In genomic region chr14:105414456-105415371, GRCh38 we compare ENCODE assay signal across 1 cellular context.
TF ChIP-seq lines count a peak whose summit lies in the region.

No MANE protein-coding gene starts in this region.

TF ChIP-seq in HepG2, 621 proteins besides CTCF, POLR2A, EP300 and RAD21 (continued from another document and continues in another):
- TF ChIP-seq, protein P1, sequence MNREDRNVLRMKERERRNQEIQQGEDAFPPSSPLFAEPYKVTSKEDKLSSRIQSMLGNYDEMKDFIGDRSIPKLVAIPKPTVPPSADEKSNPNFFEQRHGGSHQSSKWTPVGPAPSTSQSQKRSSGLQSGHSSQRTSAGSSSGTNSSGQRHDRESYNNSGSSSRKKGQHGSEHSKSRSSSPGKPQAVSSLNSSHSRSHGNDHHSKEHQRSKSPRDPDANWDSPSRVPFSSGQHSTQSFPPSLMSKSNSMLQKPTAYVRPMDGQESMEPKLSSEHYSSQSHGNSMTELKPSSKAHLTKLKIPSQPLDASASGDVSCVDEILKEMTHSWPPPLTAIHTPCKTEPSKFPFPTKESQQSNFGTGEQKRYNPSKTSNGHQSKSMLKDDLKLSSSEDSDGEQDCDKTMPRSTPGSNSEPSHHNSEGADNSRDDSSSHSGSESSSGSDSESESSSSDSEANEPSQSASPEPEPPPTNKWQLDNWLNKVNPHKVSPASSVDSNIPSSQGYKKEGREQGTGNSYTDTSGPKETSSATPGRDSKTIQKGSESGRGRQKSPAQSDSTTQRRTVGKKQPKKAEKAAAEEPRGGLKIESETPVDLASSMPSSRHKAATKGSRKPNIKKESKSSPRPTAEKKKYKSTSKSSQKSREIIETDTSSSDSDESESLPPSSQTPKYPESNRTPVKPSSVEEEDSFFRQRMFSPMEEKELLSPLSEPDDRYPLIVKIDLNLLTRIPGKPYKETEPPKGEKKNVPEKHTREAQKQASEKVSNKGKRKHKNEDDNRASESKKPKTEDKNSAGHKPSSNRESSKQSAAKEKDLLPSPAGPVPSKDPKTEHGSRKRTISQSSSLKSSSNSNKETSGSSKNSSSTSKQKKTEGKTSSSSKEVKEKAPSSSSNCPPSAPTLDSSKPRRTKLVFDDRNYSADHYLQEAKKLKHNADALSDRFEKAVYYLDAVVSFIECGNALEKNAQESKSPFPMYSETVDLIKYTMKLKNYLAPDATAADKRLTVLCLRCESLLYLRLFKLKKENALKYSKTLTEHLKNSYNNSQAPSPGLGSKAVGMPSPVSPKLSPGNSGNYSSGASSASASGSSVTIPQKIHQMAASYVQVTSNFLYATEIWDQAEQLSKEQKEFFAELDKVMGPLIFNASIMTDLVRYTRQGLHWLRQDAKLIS (CRISPR knock-in tag; IDR thresholded peaks at IDR 0.05) = no peak
- no peak for TF ChIP-seq ATAD3A (CRISPR knock-in tag; IDR thresholded peaks at IDR 0.05)
- TF ChIP-seq CCAR2 (optimal IDR thresholded peaks at IDR 0.05; ENCODE audit: low read depth, low read length) = no peak
- 0 out of 2 replicates have a peak, but pooled peaks have one; percentile 59 for TF ChIP-seq ZNF761 (CRISPR knock-in tag; conservative IDR thresholded peaks at IDR 0.05)
- no peak for TF ChIP-seq MXI1 (IDR thresholded peaks at IDR 0.05; ENCODE audit: borderline replicate concordance, low read depth, low read length)
- TF ChIP-seq NFKBIZ (CRISPR knock-in tag; IDR thresholded peaks at IDR 0.05) = no peak
- no peak for TF ChIP-seq MAF1 (CRISPR knock-in tag; IDR thresholded peaks at IDR 0.05; ENCODE audit: borderline replicate concordance)
- TF ChIP-seq DMAP1 (CRISPR knock-in tag; IDR thresholded peaks at IDR 0.05) = no peak
- no peak for TF ChIP-seq HHEX (CRISPR knock-in tag; IDR thresholded peaks at IDR 0.05)
- no peak for TF ChIP-seq ZNF225 (CRISPR knock-in tag; IDR thresholded peaks at IDR 0.05)
- no peak for TF ChIP-seq CHD4 (IDR thresholded peaks at IDR 0.05; ENCODE audit: borderline replicate concordance, low read length)
- TF ChIP-seq NFE2L2 (IDR thresholded peaks at IDR 0.05; ENCODE audit: low read length) = no peak
- TF ChIP-seq, protein P2, sequence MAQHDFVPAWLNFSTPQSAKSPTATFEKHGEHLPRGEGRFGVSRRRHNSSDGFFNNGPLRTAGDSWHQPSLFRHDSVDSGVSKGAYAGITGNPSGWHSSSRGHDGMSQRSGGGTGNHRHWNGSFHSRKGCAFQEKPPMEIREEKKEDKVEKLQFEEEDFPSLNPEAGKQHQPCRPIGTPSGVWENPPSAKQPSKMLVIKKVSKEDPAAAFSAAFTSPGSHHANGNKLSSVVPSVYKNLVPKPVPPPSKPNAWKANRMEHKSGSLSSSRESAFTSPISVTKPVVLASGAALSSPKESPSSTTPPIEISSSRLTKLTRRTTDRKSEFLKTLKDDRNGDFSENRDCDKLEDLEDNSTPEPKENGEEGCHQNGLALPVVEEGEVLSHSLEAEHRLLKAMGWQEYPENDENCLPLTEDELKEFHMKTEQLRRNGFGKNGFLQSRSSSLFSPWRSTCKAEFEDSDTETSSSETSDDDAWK (CRISPR knock-in tag; IDR thresholded peaks at IDR 0.05) = no peak
- no peak for TF ChIP-seq ZFYVE20 (CRISPR knock-in tag; IDR thresholded peaks at IDR 0.05; ENCODE audit: borderline replicate concordance, low read depth)
- no peak for TF ChIP-seq ZNF557 (CRISPR knock-in tag; IDR thresholded peaks at IDR 0.05)
- TF ChIP-seq RFXAP (CRISPR knock-in tag; IDR thresholded peaks at IDR 0.05; ENCODE audit: borderline replicate concordance) = 0 out of 2 replicates have a peak, but pooled peaks have one; percentile 36
- TF ChIP-seq TP53 (CRISPR knock-in tag; conservative IDR thresholded peaks at IDR 0.05) = no peak
- no peak for TF ChIP-seq NR1H2 (CRISPR knock-in tag; IDR thresholded peaks at IDR 0.05; ENCODE audit: borderline replicate concordance, low read depth)
- TF ChIP-seq, protein P3, sequence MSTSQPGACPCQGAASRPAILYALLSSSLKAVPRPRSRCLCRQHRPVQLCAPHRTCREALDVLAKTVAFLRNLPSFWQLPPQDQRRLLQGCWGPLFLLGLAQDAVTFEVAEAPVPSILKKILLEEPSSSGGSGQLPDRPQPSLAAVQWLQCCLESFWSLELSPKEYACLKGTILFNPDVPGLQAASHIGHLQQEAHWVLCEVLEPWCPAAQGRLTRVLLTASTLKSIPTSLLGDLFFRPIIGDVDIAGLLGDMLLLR (CRISPR knock-in tag; IDR thresholded peaks at IDR 0.05) = 0 out of 2 replicates have a peak, but pooled peaks have one; percentile 53
- TF ChIP-seq NFYB (CRISPR knock-in tag; IDR thresholded peaks at IDR 0.05) = no peak
- TF ChIP-seq TRAFD1 (CRISPR knock-in tag; IDR thresholded peaks at IDR 0.05; ENCODE audit: borderline replicate concordance) = no peak
- no peak for TF ChIP-seq PLSCR1 (CRISPR knock-in tag; IDR thresholded peaks at IDR 0.05; ENCODE audit: borderline replicate concordance)
- no peak for TF ChIP-seq SMARCE1 (IDR thresholded peaks at IDR 0.05; ENCODE audit: borderline replicate concordance)
- no peak for TF ChIP-seq TGIF2 (CRISPR knock-in tag; IDR thresholded peaks at IDR 0.05)
- no peak for TF ChIP-seq KAT7 (CRISPR knock-in tag; IDR thresholded peaks at IDR 0.05; ENCODE audit: borderline replicate concordance)
- no peak for TF ChIP-seq TBP (CRISPR knock-in tag; IDR thresholded peaks at IDR 0.05)
- no peak for TF ChIP-seq ZNF878 (CRISPR knock-in tag; IDR thresholded peaks at IDR 0.05)
- TF ChIP-seq, protein P4, sequence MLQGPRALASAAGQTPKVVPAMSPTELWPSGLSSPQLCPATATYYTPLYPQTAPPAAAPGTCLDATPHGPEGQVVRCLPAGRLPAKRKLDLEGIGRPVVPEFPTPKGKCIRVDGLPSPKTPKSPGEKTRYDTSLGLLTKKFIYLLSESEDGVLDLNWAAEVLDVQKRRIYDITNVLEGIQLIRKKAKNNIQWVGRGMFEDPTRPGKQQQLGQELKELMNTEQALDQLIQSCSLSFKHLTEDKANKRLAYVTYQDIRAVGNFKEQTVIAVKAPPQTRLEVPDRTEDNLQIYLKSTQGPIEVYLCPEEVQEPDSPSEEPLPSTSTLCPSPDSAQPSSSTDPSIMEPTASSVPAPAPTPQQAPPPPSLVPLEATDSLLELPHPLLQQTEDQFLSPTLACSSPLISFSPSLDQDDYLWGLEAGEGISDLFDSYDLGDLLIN (CRISPR knock-in tag; IDR thresholded peaks at IDR 0.05; ENCODE audit: borderline replicate concordance) = no peak
- no peak for TF ChIP-seq SP2 (CRISPR knock-in tag; IDR thresholded peaks at IDR 0.05)
- no peak for TF ChIP-seq CENPX (CRISPR knock-in tag; IDR thresholded peaks at IDR 0.05)
- no peak for TF ChIP-seq ZNF75D (CRISPR knock-in tag; IDR thresholded peaks at IDR 0.05; ENCODE audit: borderline replicate concordance)
- no peak for TF ChIP-seq ZNF335 (CRISPR knock-in tag; IDR thresholded peaks at IDR 0.05)
- TF ChIP-seq NBN (conservative IDR thresholded peaks at IDR 0.05) = no peak
- peak; percentile 64 for TF ChIP-seq ASH2L (IDR thresholded peaks at IDR 0.05; ENCODE audit: insufficient read length, low read depth, low read length)
- TF ChIP-seq SIX1 (CRISPR knock-in tag; IDR thresholded peaks at IDR 0.05; ENCODE audit: borderline replicate concordance) = no peak
- TF ChIP-seq, protein P5, sequence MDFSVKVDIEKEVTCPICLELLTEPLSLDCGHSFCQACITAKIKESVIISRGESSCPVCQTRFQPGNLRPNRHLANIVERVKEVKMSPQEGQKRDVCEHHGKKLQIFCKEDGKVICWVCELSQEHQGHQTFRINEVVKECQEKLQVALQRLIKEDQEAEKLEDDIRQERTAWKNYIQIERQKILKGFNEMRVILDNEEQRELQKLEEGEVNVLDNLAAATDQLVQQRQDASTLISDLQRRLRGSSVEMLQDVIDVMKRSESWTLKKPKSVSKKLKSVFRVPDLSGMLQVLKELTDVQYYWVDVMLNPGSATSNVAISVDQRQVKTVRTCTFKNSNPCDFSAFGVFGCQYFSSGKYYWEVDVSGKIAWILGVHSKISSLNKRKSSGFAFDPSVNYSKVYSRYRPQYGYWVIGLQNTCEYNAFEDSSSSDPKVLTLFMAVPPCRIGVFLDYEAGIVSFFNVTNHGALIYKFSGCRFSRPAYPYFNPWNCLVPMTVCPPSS (IDR thresholded peaks at IDR 0.05) = no peak
- no peak for TF ChIP-seq PAF1 (CRISPR knock-in tag; IDR thresholded peaks at IDR 0.05)
- TF ChIP-seq MYNN (CRISPR knock-in tag; IDR thresholded peaks at IDR 0.05; ENCODE audit: low read depth) = no peak
- TF ChIP-seq, protein P6, sequence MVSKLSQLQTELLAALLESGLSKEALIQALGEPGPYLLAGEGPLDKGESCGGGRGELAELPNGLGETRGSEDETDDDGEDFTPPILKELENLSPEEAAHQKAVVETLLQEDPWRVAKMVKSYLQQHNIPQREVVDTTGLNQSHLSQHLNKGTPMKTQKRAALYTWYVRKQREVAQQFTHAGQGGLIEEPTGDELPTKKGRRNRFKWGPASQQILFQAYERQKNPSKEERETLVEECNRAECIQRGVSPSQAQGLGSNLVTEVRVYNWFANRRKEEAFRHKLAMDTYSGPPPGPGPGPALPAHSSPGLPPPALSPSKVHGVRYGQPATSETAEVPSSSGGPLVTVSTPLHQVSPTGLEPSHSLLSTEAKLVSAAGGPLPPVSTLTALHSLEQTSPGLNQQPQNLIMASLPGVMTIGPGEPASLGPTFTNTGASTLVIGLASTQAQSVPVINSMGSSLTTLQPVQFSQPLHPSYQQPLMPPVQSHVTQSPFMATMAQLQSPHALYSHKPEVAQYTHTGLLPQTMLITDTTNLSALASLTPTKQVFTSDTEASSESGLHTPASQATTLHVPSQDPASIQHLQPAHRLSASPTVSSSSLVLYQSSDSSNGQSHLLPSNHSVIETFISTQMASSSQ (IDR thresholded peaks at IDR 0.05; ENCODE audit: low read depth) = no peak
- TF ChIP-seq, protein P6 (CRISPR knock-in tag; IDR thresholded peaks at IDR 0.05; ENCODE audit: borderline replicate concordance) = no peak
- TF ChIP-seq ZNF44 (CRISPR knock-in tag; IDR thresholded peaks at IDR 0.05) = no peak
- no peak for TF ChIP-seq NR3C1 (CRISPR knock-in tag; IDR thresholded peaks at IDR 0.05)
- TF ChIP-seq TFAP4 (IDR thresholded peaks at IDR 0.05; ENCODE audit: borderline replicate concordance, low read depth) = no peak
- no peak for TF ChIP-seq HOMEZ (CRISPR knock-in tag; IDR thresholded peaks at IDR 0.05; ENCODE audit: low read depth)
- TF ChIP-seq ZNF441 (CRISPR knock-in tag; IDR thresholded peaks at IDR 0.05; ENCODE audit: borderline replicate concordance) = no peak
- TF ChIP-seq ZNF263 (CRISPR knock-in tag; IDR thresholded peaks at IDR 0.05) = no peak
- no peak for TF ChIP-seq ZNF652 (CRISPR knock-in tag; IDR thresholded peaks at IDR 0.05; ENCODE audit: borderline replicate concordance, low read depth)
- TF ChIP-seq TBX3 (IDR thresholded peaks at IDR 0.05; ENCODE audit: borderline replicate concordance) = no peak
- no peak for TF ChIP-seq ZNF737 (CRISPR knock-in tag; IDR thresholded peaks at IDR 0.05; ENCODE audit: borderline replicate concordance)
- no peak for TF ChIP-seq MED8 (CRISPR knock-in tag; IDR thresholded peaks at IDR 0.05; ENCODE audit: insufficient replicate concordance)
- no peak for TF ChIP-seq ZNF34 (CRISPR knock-in tag; IDR thresholded peaks at IDR 0.05; ENCODE audit: borderline replicate concordance)
